In the genomic region with DNA sequence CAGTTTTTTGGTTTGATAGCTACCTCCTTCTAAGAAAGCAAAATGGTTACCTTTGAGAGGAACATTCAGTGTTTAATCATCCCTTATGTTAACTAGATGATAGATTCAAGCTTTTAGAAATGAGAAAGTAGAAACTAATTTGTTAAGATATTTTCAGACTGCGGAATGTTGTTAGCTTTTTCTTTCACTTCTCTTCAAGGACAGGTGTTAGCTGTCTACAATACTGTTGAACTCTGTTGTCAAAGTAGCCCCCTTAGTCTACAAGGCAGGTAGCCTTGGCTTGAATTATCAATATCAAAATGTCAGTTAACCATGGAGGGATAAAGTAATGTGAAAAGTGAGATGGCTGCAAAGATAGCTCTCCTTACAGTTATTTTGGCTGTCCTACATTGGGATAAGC, we compare ENCODE assay signal across 20 cellular contexts. TPM values are rescaled to one million over a fixed set of nuclear protein-coding genes. Genes with fewer than 3 reads are reported as not detected.
DNase-seq lines count a peak whose midpoint lies in the region; ATAC-seq, FAIRE-seq and TF ChIP-seq lines count a peak whose summit lies in the region.
"Had no signal": no experiment of that assay in that cellular context is flagged by ENCODE, and none has a peak within 500 bp of the region (broad histone marks: within the 10 kb centered on the region; RNA-seq: fewer than 3 reads in every experiment).

No MANE protein-coding gene starts in this region.

- H3K27me3 ChIP-seq in left ventricle myocardium inferior (ENCODE audit: low read depth), result no peaks in the 10 kb centered on the region
- no peaks in the 10 kb centered on the region for H3K27me3 ChIP-seq in GM12878 (replicated peaks in 1 of 2; ENCODE audit: control insufficient read depth in 2 of 2, insufficient read depth in 2 of 2, low read length in 1 of 2)
- H3K27me3 ChIP-seq: SJSA1 had no signal

- H3K4me2 ChIP-seq in GM12878 (ENCODE audit: control insufficient read depth, insufficient read depth), result no peak overlapping the region

- CTCF ChIA-PET in GM12878 (lab: Yijun Ruan, JAX), result interaction anchor here (0.8 to 2.7 kb wide), 6 partner anchors 10 to 163 kb away, joined by 3 to 14 read pairs (median 6); a partner anchor contains a TSS
- CTCF ChIA-PET in activated CD4-positive, alpha-beta memory T cell treated with anti-CD3 and anti-CD28 coated beads for 36 hours (lab: Charles Lee), result no interaction called here

- TF ChIP-seq RAD21 in GM12878 (IDR thresholded peaks at IDR 0.05; ENCODE audit: insufficient read depth, low read depth, low read length), result no peak

- FAIRE-seq in GM12878 (lab: Jason Lieb, UNC), result no peak

- H3K27me3 Mint-ChIP-seq in stimulated activated naive B cell treated with anti-CD40 and anti-IgM and Interleukin-4, amounts not matched to agents 10 μg/mL and 1 μg/mL and 100 μg/mL, for 72 hours, result no peaks in the 10 kb centered on the region
- no peaks in the 10 kb centered on the region for H3K27me3 Mint-ChIP-seq in activated CD4-positive, alpha-beta memory T cell treated with anti-CD3 and anti-CD28 coated beads for 36 hours
- H3K27me3 Mint-ChIP-seq: CD4-positive, alpha-beta T cell had no signal

- TF ChIP-seq CTCF in left ventricle myocardium inferior (IDR thresholded peaks at IDR 0.05; ENCODE audit: borderline replicate concordance), result no peak
- TF ChIP-seq CTCF in GM12878 (IDR thresholded peaks at IDR 0.05 in 2 of 3, conservative IDR thresholded peaks at IDR 0.05 in 1 of 3; ENCODE audit: control insufficient read depth in 2 of 3, extremely low read depth in 1 of 3, insufficient read depth in 1 of 3, low read depth in 3 of 3, low read length in 3 of 3), result no peak

- RAD21 ChIA-PET in GM12878 (lab: Charles Lee; ENCODE audit: unreplicated experiment), result interaction anchor here (0.8 to 2.4 kb wide), 11 partner anchors 9 to 501 kb away, joined by 3 to 11 read pairs (median 4); a partner anchor contains a TSS

- in situ Hi-C loops in GM12878 (cut with MboI), result no loop called here

- H3K9me3 Mint-ChIP-seq in stimulated activated naive B cell treated with anti-CD40 and anti-IgM and Interleukin-4, amounts not matched to agents 10 μg/mL and 1 μg/mL and 100 μg/mL, for 72 hours, result no peaks in the 10 kb centered on the region
- H3K9me3 Mint-ChIP-seq in activated CD4-positive, alpha-beta memory T cell treated with anti-CD3 and anti-CD28 coated beads for 36 hours, result no peaks in the 10 kb centered on the region
- H3K9me3 Mint-ChIP-seq: CD4-positive, alpha-beta T cell had no signal

- DNase-seq in left ventricle myocardium inferior (no peak), cardiac septum (ENCODE audit: low spot score) (no peak), GM12878 (ENCODE audit: low read depth, low spot score) (no peak)
- no peak for DNase-seq in stimulated activated naive B cell treated with anti-CD40 and anti-IgM and Interleukin-4, amounts not matched to agents 10 μg/mL and 1 μg/mL and 100 μg/mL, for 72 hours
- DNase-seq in activated CD4-positive, alpha-beta T cell treated with anti-CD3 and anti-CD28 coated beads for 48 hours, result no peak
- DNase-seq in activated CD4-positive, alpha-beta memory T cell treated with anti-CD3 and anti-CD28 coated beads for 36 hours, result no peak
- DNase-seq: CD4-positive, alpha-beta T cell; DND-41; GF-D8; KG1; NCI-H1092; NCI-H1694; NCI-H2107; NCI-H226; NCI-H526 treated with DMSO at 0.1 percent for 48 hours; NK-92 treated with Interleukin-12 subunit alpha and Interleukin-12 subunit beta, amount 100 ng/mL, for 24 hours had no signal

- H4K20me1 ChIP-seq in GM12878 (ENCODE audit: control insufficient read depth, insufficient read depth), result no peaks in the 10 kb centered on the region

- peaks cover 44% of the 10 kb centered on the region for H3K36me3 ChIP-seq in left ventricle myocardium inferior
- peaks cover 1 to 14% of the 10 kb centered on the region in 2 experiments; a peak in 3 of 4 replicates for H3K36me3 ChIP-seq in GM12878 (ENCODE audit: control insufficient read depth in 2 of 2, insufficient read depth in 2 of 2, low read length in 1 of 2)

- H3K4me1 Mint-ChIP-seq in stimulated activated naive B cell treated with anti-CD40 and anti-IgM and Interleukin-4, amounts not matched to agents 10 μg/mL and 1 μg/mL and 100 μg/mL, for 72 hours, result peaks cover 27 to 49% of the 10 kb centered on the region in 2 donors
- H3K4me1 Mint-ChIP-seq in activated CD4-positive, alpha-beta memory T cell treated with anti-CD3 and anti-CD28 coated beads for 36 hours (ENCODE audit: low read depth), result peaks cover 12% of the 10 kb centered on the region

- no peak overlapping the region for H3K4me3 ChIP-seq in left ventricle myocardium inferior
- H3K4me3 ChIP-seq in GM12878, result no peak overlapping the region
- H3K4me3 ChIP-seq: SJSA1 had no signal

- intact Hi-C loops in left ventricle myocardium inferior (cut with micrococcal nuclease) (no loop called here), cardiac septum (cut with DNase I) (no loop called here), GM12878 (cut with micrococcal nuclease; ENCODE audit: unreplicated experiment) (no loop called here)
- intact Hi-C loops in activated CD4-positive, alpha-beta memory T cell treated with anti-CD3 and anti-CD28 coated beads for 36 hours (cut with micrococcal nuclease), result no loop called here

- peak overlapping the region; percentile 49 for H3K27ac ChIP-seq in left ventricle myocardium inferior (replicated peaks)
- no peak overlapping the region for H3K27ac ChIP-seq in GM12878 (ENCODE audit: control insufficient read depth, insufficient read depth)
- H3K27ac ChIP-seq: RWPE1, SJSA1 had no signal

- ATAC-seq in GM21390 (IDR thresholded peaks at IDR 0.05; ENCODE audit: unreplicated experiment) (peak; percentile 39), GM12878 (peak; percentile 12), HG03159 (IDR thresholded peaks at IDR 0.05; ENCODE audit: unreplicated experiment) (no peak)
- no peak for ATAC-seq in stimulated activated naive B cell treated with anti-CD40 and anti-IgM and Interleukin-4, amounts not matched to agents 10 μg/mL and 1 μg/mL and 100 μg/mL, for 72 hours (replicated peaks)

- POLR2A ChIA-PET in GM12878 (lab: Charles Lee), result interaction anchor here (0.6 to 2.7 kb wide), 13 partner anchors 8 to 189 kb away, joined by 3 to 12 read pairs (median 4); no protein-coding TSS in a partner anchor
- POLR2A ChIA-PET in activated CD4-positive, alpha-beta memory T cell treated with anti-CD3 and anti-CD28 coated beads for 36 hours (lab: Charles Lee), result interaction anchor here (0.6 to 1.0 kb wide), 2 partner anchors 9 to 15 kb away, joined by 3 to 5 read pairs; a partner anchor contains a TSS

- TF ChIP-seq POLR2A in GM12878 (IDR thresholded peaks at IDR 0.05; ENCODE audit: low read depth, low read length), result no peak

- peaks cover 11% of the 10 kb centered on the region for H3K79me2 ChIP-seq in GM12878 (ENCODE audit: control insufficient read depth, insufficient read depth, low read length)

- TF ChIP-seq EP300 in GM12878 (IDR thresholded peaks at IDR 0.05; ENCODE audit: borderline replicate concordance in 1 of 2, control insufficient read depth in 1 of 2, low read depth in 2 of 2, low read length in 2 of 2), result no peak

- H3K4me3 Mint-ChIP-seq in stimulated activated naive B cell treated with anti-CD40 and anti-IgM and Interleukin-4, amounts not matched to agents 10 μg/mL and 1 μg/mL and 100 μg/mL, for 72 hours, result no peak overlapping the region
- H3K4me3 Mint-ChIP-seq in activated CD4-positive, alpha-beta memory T cell treated with anti-CD3 and anti-CD28 coated beads for 36 hours, result no peak overlapping the region
- H3K4me3 Mint-ChIP-seq: CD4-positive, alpha-beta T cell had no signal

- WGBS in GM12878 (ENCODE audit: insufficient coverage, insufficient replicate concordance, low lambda C conversion rate, missing lambda C conversion rate), result 94% methylated on average over 1 of the region's 1 CpG

- SMC1A ChIA-PET in GM12878 (lab: Charles Lee; ENCODE audit: uncharacterized antibody, unreplicated experiment), result interaction anchor here (0.7 to 4.2 kb wide), 12 partner anchors 8 to 177 kb away, joined by 3 to 31 read pairs (median 4); a partner anchor contains a TSS

- H3K4me1 ChIP-seq in left ventricle myocardium inferior (peaks cover 63% of the 10 kb centered on the region), GM12878 (ENCODE audit: control insufficient read depth, insufficient read depth, low read length) (peaks cover 9% of the 10 kb centered on the region)

- H2AFZ ChIP-seq in GM12878 (ENCODE audit: control insufficient read depth, low read depth, low read length), result no peak overlapping the region

- no TSS peak for BruUV-seq in GM12878 (replicated peaks; lab: Mats Ljungman, UMichigan)

- H3K9me3 ChIP-seq in left ventricle myocardium inferior (replicated peaks), result no peaks in the 10 kb centered on the region
- no peaks in the 10 kb centered on the region for H3K9me3 ChIP-seq in GM12878 (replicated peaks; ENCODE audit: control insufficient read depth, insufficient read depth, low read length)
- H3K9me3 ChIP-seq: SJSA1 had no signal

- peaks cover 41 to 57% of the 10 kb centered on the region in 2 donors for H3K36me3 Mint-ChIP-seq in stimulated activated naive B cell treated with anti-CD40 and anti-IgM and Interleukin-4, amounts not matched to agents 10 μg/mL and 1 μg/mL and 100 μg/mL, for 72 hours
- peaks cover 39% of the 10 kb centered on the region for H3K36me3 Mint-ChIP-seq in activated CD4-positive, alpha-beta memory T cell treated with anti-CD3 and anti-CD28 coated beads for 36 hours

- no peak overlapping the region for H3K9ac ChIP-seq in GM12878 (ENCODE audit: control insufficient read depth, insufficient read depth, low read length)

- H3K27ac Mint-ChIP-seq in stimulated activated naive B cell treated with anti-CD40 and anti-IgM and Interleukin-4, amounts not matched to agents 10 μg/mL and 1 μg/mL and 100 μg/mL, for 72 hours, result peak overlapping the region; percentile 37
- H3K27ac Mint-ChIP-seq in activated CD4-positive, alpha-beta memory T cell treated with anti-CD3 and anti-CD28 coated beads for 36 hours, result no peak overlapping the region
- H3K27ac Mint-ChIP-seq: CD4-positive, alpha-beta T cell had no signal

RNA-seq across cellular contexts. Expression of a gene that starts 14.8 kb away (rescaled TPM):
- total RNA-seq in left ventricle myocardium inferior (68.2 TPM), cardiac septum (75.2 TPM), GM12878 (2014; rRNA removed) (37.7 and 44.6 TPM in 2 replicates), GM12878 (2014; rRNA removed; fragmentation: Illumina TruSeq; extraction: Trizol) (48.9 and 50.4 TPM in 2 replicates), GM12878 (2021) (101 and 105 TPM in 2 replicates)
- total RNA-seq in GM12878 (2013; cell fraction: nucleolus; rRNA removed), result 94.4 and 113 TPM in 2 replicates
- polyA plus RNA-seq in GM12878 (2011; ENCODE audit: low read depth), result 25.2 TPM
- polyA plus RNA-seq in GM12878 (2011; rRNA removed) (52.8 and 80.1 TPM in 2 replicates), GM12878 (2014; fragmentation: Illumina TruSeq; extraction: Trizol) (68.5 and 90.1 TPM in 2 replicates), GM12878 (2014; fragmentation: Nextera tagmentation; extraction: Ambion mirVana) (10 to 100 TPM; 55.7 to 66.0 TPM), GM12878 (2014; rRNA removed) (54.2 and 58.1 TPM in 2 replicates), GM12878 (2016; fragmentation: Nextera tagmentation; extraction: Ambion mirVana) (100 to 1,000 TPM; 107 to 117 TPM)
- 231 and 264 TPM in 2 replicates for polyA plus RNA-seq in GM12878 (2011; cell fraction: cytosol; rRNA removed)
- polyA plus RNA-seq in GM12878 (2011; cell fraction: nucleus; rRNA removed), result 91.5 and 98.1 TPM in 2 replicates
- 53.2 and 62.6 TPM in 2 replicates for polyA plus RNA-seq in GM12878 (2012)
- polyA minus RNA-seq in GM12878 (2011; rRNA and poly(A)+ RNA removed), result 146 and 276 TPM in 2 replicates
- polyA minus RNA-seq in GM12878 (2011; cell fraction: cytosol; rRNA and poly(A)+ RNA removed), result 154 and 162 TPM in 2 replicates
- 19.2 and 36.5 TPM in 2 replicates for polyA minus RNA-seq in GM12878 (2011; cell fraction: nucleus; rRNA and poly(A)+ RNA removed)
- total RNA-seq in activated CD4-positive, alpha-beta memory T cell treated with anti-CD3 and anti-CD28 coated beads for 36 hours, result 10 to 100 TPM; 85.5 to 89.1 TPM

RNA-seq across cellular contexts. Expression of a gene that starts 39.2 kb away (rescaled TPM):
- total RNA-seq in left ventricle myocardium inferior, result 18.1 TPM
- 19.8 TPM for total RNA-seq in cardiac septum
- total RNA-seq in GM12878 (2013; cell fraction: nucleolus; rRNA removed), result 39.6 and 43.0 TPM in 2 replicates
- 20.5 and 25.8 TPM in 2 replicates for total RNA-seq in GM12878 (2014; rRNA removed)
- 30.6 and 31.0 TPM in 2 replicates for total RNA-seq in GM12878 (2014; rRNA removed; fragmentation: Illumina TruSeq; extraction: Trizol)
- 27.9 and 31.5 TPM in 2 replicates for total RNA-seq in GM12878 (2021)
- polyA plus RNA-seq in GM12878 (2011; ENCODE audit: low read depth), result 4.6 TPM
- polyA plus RNA-seq in GM12878 (2011; rRNA removed), result 25.1 and 35.7 TPM in 2 replicates
- polyA plus RNA-seq in GM12878 (2011; cell fraction: cytosol; rRNA removed), result 9.1 and 9.8 TPM in 2 replicates
- 8.7 and 10.7 TPM in 2 replicates for polyA plus RNA-seq in GM12878 (2011; cell fraction: nucleus; rRNA removed)
- 9.8 and 10.4 TPM in 2 replicates for polyA plus RNA-seq in GM12878 (2012)
- polyA plus RNA-seq in GM12878 (2014; fragmentation: Illumina TruSeq; extraction: Trizol), result 23.7 and 30.9 TPM in 2 replicates
- 1 to 10 TPM; 5.7 to 7.6 TPM for polyA plus RNA-seq in GM12878 (2014; fragmentation: Nextera tagmentation; extraction: Ambion mirVana)
- 13.2 and 14.7 TPM in 2 replicates for polyA plus RNA-seq in GM12878 (2014; rRNA removed)
- 10 to 100 TPM; 18.4 to 21.0 TPM for polyA plus RNA-seq in GM12878 (2016; fragmentation: Nextera tagmentation; extraction: Ambion mirVana)
- polyA minus RNA-seq in GM12878 (2011; rRNA and poly(A)+ RNA removed), result 12.7 and 22.1 TPM in 2 replicates
- polyA minus RNA-seq in GM12878 (2011; cell fraction: cytosol; rRNA and poly(A)+ RNA removed), result 7.1 and 7.3 TPM in 2 replicates
- polyA minus RNA-seq in GM12878 (2011; cell fraction: nucleus; rRNA and poly(A)+ RNA removed), result 7.1 and 22.7 TPM in 2 replicates
- total RNA-seq in activated CD4-positive, alpha-beta memory T cell treated with anti-CD3 and anti-CD28 coated beads for 36 hours, result 10 to 100 TPM; 24.4 to 25.3 TPM

RNA-seq across cellular contexts. Expression of a gene that starts 39.3 kb away (rescaled TPM):
- total RNA-seq in left ventricle myocardium inferior (1.3 TPM), cardiac septum (1.8 TPM), GM12878 (2014; rRNA removed) (21.9 and 25.7 TPM in 2 replicates), GM12878 (2014; rRNA removed; fragmentation: Illumina TruSeq; extraction: Trizol) (32.7 and 33.5 TPM in 2 replicates), GM12878 (2021) (37.9 and 38.7 TPM in 2 replicates)
- 31.5 and 31.8 TPM in 2 replicates for total RNA-seq in GM12878 (2013; cell fraction: nucleolus; rRNA removed)
- 5.4 TPM for polyA plus RNA-seq in GM12878 (2011; ENCODE audit: low read depth)
- polyA plus RNA-seq in GM12878 (2011; rRNA removed) (34.2 and 57.1 TPM in 2 replicates), GM12878 (2014; fragmentation: Illumina TruSeq; extraction: Trizol) (31.8 and 32.9 TPM in 2 replicates), GM12878 (2014; fragmentation: Nextera tagmentation; extraction: Ambion mirVana) (10 to 100 TPM; 11.3 to 14.8 TPM), GM12878 (2014; rRNA removed) (14.8 and 17.8 TPM in 2 replicates), GM12878 (2016; fragmentation: Nextera tagmentation; extraction: Ambion mirVana) (10 to 100 TPM; 46.3 to 50.5 TPM)
- polyA plus RNA-seq in GM12878 (2011; cell fraction: cytosol; rRNA removed), result 11.1 and 11.2 TPM in 2 replicates
- polyA plus RNA-seq in GM12878 (2011; cell fraction: nucleus; rRNA removed), result 13.5 and 17.7 TPM in 2 replicates
- 8.7 and 13.4 TPM in 2 replicates for polyA plus RNA-seq in GM12878 (2012)
- 35.6 and 56.1 TPM in 2 replicates for polyA minus RNA-seq in GM12878 (2011; rRNA and poly(A)+ RNA removed)
- polyA minus RNA-seq in GM12878 (2011; cell fraction: cytosol; rRNA and poly(A)+ RNA removed), result 12.8 and 16.4 TPM in 2 replicates
- 14.1 and 21.7 TPM in 2 replicates for polyA minus RNA-seq in GM12878 (2011; cell fraction: nucleus; rRNA and poly(A)+ RNA removed)
- 10 to 100 TPM; 62.4 to 63.2 TPM for total RNA-seq in activated CD4-positive, alpha-beta memory T cell treated with anti-CD3 and anti-CD28 coated beads for 36 hours

Comparison
In these comparisons a context has a peak if more than half of its experiments do, and no peak if none do; other contexts are left out.
1. ATAC-seq: peak in GM21390 (single experiment) and GM12878 (single experiment); none in stimulated activated naive B cell treated with anti-CD40 and anti-IgM and Interleukin-4, amounts not matched to agents 10 μg/mL and 1 μg/mL and 100 μg/mL, for 72 hours (0 of 2) and HG03159 (single experiment).